1 cellular context compared by ENCODE assay signal in genomic region chr9:93188426-93189368, GRCh38.
TF ChIP-seq lines count a peak whose summit lies in the region.

No MANE protein-coding gene starts in this region.

TF ChIP-seq in HepG2, 621 proteins besides CTCF, POLR2A, EP300 and RAD21 (continued from another document):
- TF ChIP-seq IKZF4 (CRISPR knock-in tag; IDR thresholded peaks at IDR 0.05; ENCODE audit: borderline replicate concordance, low read depth, not compliant biosample characterization): no peak
- no peak for TF ChIP-seq ZNF614 (CRISPR knock-in tag; IDR thresholded peaks at IDR 0.05; ENCODE audit: borderline replicate concordance)
- no peak for TF ChIP-seq AHR (CRISPR knock-in tag; IDR thresholded peaks at IDR 0.05)
- TF ChIP-seq ZUFSP (CRISPR knock-in tag; IDR thresholded peaks at IDR 0.05; ENCODE audit: borderline replicate concordance): no peak
- no peak for TF ChIP-seq IRX3 (CRISPR knock-in tag; IDR thresholded peaks at IDR 0.05; ENCODE audit: borderline replicate concordance, low read depth)
